ENCODE assay signal across 2 cellular contexts in genomic region chr7:141704112-141704511, GRCh38.
TF ChIP-seq lines count a peak whose summit lies in the region.

No MANE protein-coding gene starts in this region.

TF ChIP-seq in SK-N-SH, 30 proteins besides CTCF, POLR2A, EP300 and RAD21 (continued from another document):
- TF ChIP-seq, protein P1, sequence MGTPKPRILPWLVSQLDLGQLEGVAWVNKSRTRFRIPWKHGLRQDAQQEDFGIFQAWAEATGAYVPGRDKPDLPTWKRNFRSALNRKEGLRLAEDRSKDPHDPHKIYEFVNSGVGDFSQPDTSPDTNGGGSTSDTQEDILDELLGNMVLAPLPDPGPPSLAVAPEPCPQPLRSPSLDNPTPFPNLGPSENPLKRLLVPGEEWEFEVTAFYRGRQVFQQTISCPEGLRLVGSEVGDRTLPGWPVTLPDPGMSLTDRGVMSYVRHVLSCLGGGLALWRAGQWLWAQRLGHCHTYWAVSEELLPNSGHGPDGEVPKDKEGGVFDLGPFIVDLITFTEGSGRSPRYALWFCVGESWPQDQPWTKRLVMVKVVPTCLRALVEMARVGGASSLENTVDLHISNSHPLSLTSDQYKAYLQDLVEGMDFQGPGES (IDR thresholded peaks at IDR 0.05; ENCODE audit: low read depth, low read length), result no peak
- no peak for TF ChIP-seq SMC3 (IDR thresholded peaks at IDR 0.05; ENCODE audit: low read depth, low read length)
- no peak for TF ChIP-seq SIN3A (IDR thresholded peaks at IDR 0.05; ENCODE audit: borderline replicate concordance, low read depth, low read length)
- TF ChIP-seq TEAD4 (IDR thresholded peaks at IDR 0.05; ENCODE audit: borderline replicate concordance, insufficient read depth), result no peak
- no peak for TF ChIP-seq ELF1 (IDR thresholded peaks at IDR 0.05)
- no peak for TF ChIP-seq RCOR1 (IDR thresholded peaks at IDR 0.05; ENCODE audit: low read length)
- TF ChIP-seq POLR2AphosphoS5 (IDR thresholded peaks at IDR 0.05; ENCODE audit: low read depth, low read length), result no peak

TF ChIP-seq in SK-N-SH treated with all-trans-retinoic acid at 6 μM for 48 hours, 23 proteins besides CTCF, POLR2A, EP300 and RAD21 (continued from another document):
- TF ChIP-seq POU6F1 (CRISPR knock-in tag; IDR thresholded peaks at IDR 0.05; ENCODE audit: borderline replicate concordance, low read depth), result no peak
- no peak for TF ChIP-seq ZFP30 (CRISPR knock-in tag; IDR thresholded peaks at IDR 0.05)
- TF ChIP-seq PATZ1 (CRISPR knock-in tag; IDR thresholded peaks at IDR 0.05; ENCODE audit: borderline replicate concordance), result no peak
- no peak for TF ChIP-seq SNAI2 (CRISPR knock-in tag; IDR thresholded peaks at IDR 0.05)
- no peak for TF ChIP-seq GLIS3 (CRISPR knock-in tag; IDR thresholded peaks at IDR 0.05)
- no peak for TF ChIP-seq ESRRG (CRISPR knock-in tag; IDR thresholded peaks at IDR 0.05)
- TF ChIP-seq ZNF565 (CRISPR knock-in tag; conservative IDR thresholded peaks at IDR 0.05; ENCODE audit: low read depth), result no peak
- no peak for TF ChIP-seq ZC3H10 (CRISPR knock-in tag; IDR thresholded peaks at IDR 0.05)
- TF ChIP-seq TCF4 (CRISPR knock-in tag; IDR thresholded peaks at IDR 0.05; ENCODE audit: borderline replicate concordance), result no peak
- TF ChIP-seq RARB (CRISPR knock-in tag; IDR thresholded peaks at IDR 0.05), result no peak
